31 cellular contexts compared by ENCODE assay signal in genomic region chr1:51241119-51241518, GRCh38. TPM values are rescaled to one million over a fixed set of nuclear protein-coding genes. Genes with fewer than 3 reads are reported as not detected.
DNase-seq lines count a peak whose midpoint lies in the region; ATAC-seq, FAIRE-seq and TF ChIP-seq lines count a peak whose summit lies in the region.
"Had no signal": no experiment of that assay in that cellular context is flagged by ENCODE, and none has a peak within 500 bp of the region (broad histone marks: within the 10 kb centered on the region; RNA-seq: fewer than 3 reads in every experiment).

No MANE protein-coding gene starts in this region.

- no peaks in the 10 kb centered on the region for H3K9me3 Mint-ChIP-seq in activated T-helper 17 cell treated with anti-CD3 and anti-CD28 coated beads, Interleukin-2, amount 50 U/mL, for 72 hours
- no peaks in the 10 kb centered on the region for H3K9me3 Mint-ChIP-seq in naive thymus-derived CD8-positive, alpha-beta T cell
- H3K9me3 Mint-ChIP-seq in CD8-positive, alpha-beta T cell, result no peaks in the 10 kb centered on the region
- H3K9me3 Mint-ChIP-seq: activated CD8-positive, alpha-beta T cell treated with anti-CD3 and anti-CD28 coated beads for 36 hours; H9; natural killer cell treated with Interleukin-12 subunit alpha and Interleukin-12 subunit beta and Interleukin-15 and Interleukin-18, amount 100 ng/mL, for 72 hours; T-helper 1 cell treated with Interleukin-12 subunit alpha and Interleukin-12 subunit beta and Interleukin-4 antibody, amounts not matched to agents 30 μg/mL and 1 μg/mL, for 36 hours had no signal

- peaks cover 18% of the 10 kb centered on the region for H3K36me3 Mint-ChIP-seq in activated T-helper 17 cell treated with anti-CD3 and anti-CD28 coated beads, Interleukin-2, amount 50 U/mL, for 72 hours (ENCODE audit: low read depth)
- H3K36me3 Mint-ChIP-seq in naive thymus-derived CD8-positive, alpha-beta T cell, result peaks cover 0 to 23% (median 2%) of the 10 kb centered on the region in 3 donors
- H3K36me3 Mint-ChIP-seq in CD8-positive, alpha-beta T cell, result peaks cover 17% of the 10 kb centered on the region
- H3K36me3 Mint-ChIP-seq: natural killer cell treated with Interleukin-12 subunit alpha and Interleukin-12 subunit beta and Interleukin-15 and Interleukin-18, amount 100 ng/mL, for 72 hours had no signal

- H3K9ac ChIP-seq in HepG2 (ENCODE audit: insufficient read depth, low read depth, low read length), result no peak overlapping the region
- H3K9ac ChIP-seq: SK-N-SH had no signal

- H2AFZ ChIP-seq in HepG2 (ENCODE audit: low read length), result no peak overlapping the region
- H2AFZ ChIP-seq: PC-9 had no signal

- POLR2A ChIA-PET in HepG2 (lab: Yijun Ruan, JAX), result no interaction called here
- POLR2A ChIA-PET in naive thymus-derived CD8-positive, alpha-beta T cell (lab: Charles Lee), result no interaction called here
- POLR2A ChIA-PET in CD8-positive, alpha-beta T cell (lab: Charles Lee), result no interaction called here

- FAIRE-seq in HepG2 (lab: Jason Lieb, UNC), result no peak
- FAIRE-seq: urothelium cell line had no signal

- H4K20me1 ChIP-seq in HepG2 (ENCODE audit: insufficient read depth, low read length), result peaks cover 37% of the 10 kb centered on the region

- no peak for TF ChIP-seq EP300 in HepG2 (IDR thresholded peaks at IDR 0.05; ENCODE audit: low read depth in 2 of 2, low read length in 2 of 2)
- TF ChIP-seq EP300 in HepG2 (CRISPR knock-in tag; IDR thresholded peaks at IDR 0.05; ENCODE audit: borderline replicate concordance), result no peak

- intact Hi-C loops in HepG2 (cut with micrococcal nuclease; ENCODE audit: unreplicated experiment), result no loop called here
- intact Hi-C loops in right lobe of liver (cut with DNase I), result no loop called here
- intact Hi-C loops in adrenal gland (cut with DNase I), result no loop called here
- intact Hi-C loops in CD8-positive, alpha-beta T cell (cut with DNase I, micrococcal nuclease), result loop anchor here in 1 of 2 experiments (10.0 kb wide), 1 partner anchor 494 kb away; no protein-coding TSS in a partner anchor

- H3K27ac Mint-ChIP-seq in activated T-helper 17 cell treated with anti-CD3 and anti-CD28 coated beads, Interleukin-2, amount 50 U/mL, for 72 hours, result no peak overlapping the region
- peak overlapping the region in 8 of 10 donors; percentile 18 to 69 (median 42) for H3K27ac Mint-ChIP-seq in naive thymus-derived CD8-positive, alpha-beta T cell
- H3K27ac Mint-ChIP-seq in CD8-positive, alpha-beta T cell, result no peak overlapping the region
- H3K27ac Mint-ChIP-seq: activated CD4-positive, alpha-beta T cell treated with anti-CD3 and anti-CD28 coated beads for 36 hours; activated CD8-positive, alpha-beta T cell treated with anti-CD3 and anti-CD28 coated beads for 36 hours; T-helper 1 cell treated with Interleukin-12 subunit alpha and Interleukin-12 subunit beta and Interleukin-4 antibody, amounts not matched to agents 30 μg/mL and 1 μg/mL, for 36 hours had no signal

- no peak overlapping the region for H3K27ac ChIP-seq in HepG2 (ENCODE audit: extremely low read length, insufficient read depth, low read length)
- no peak overlapping the region for H3K27ac ChIP-seq in right lobe of liver
- no peak overlapping the region for H3K27ac ChIP-seq in adrenal gland
- H3K27ac ChIP-seq in CD8-positive, alpha-beta T cell (ENCODE audit: low read depth, low read length), result no peak overlapping the region
- H3K27ac ChIP-seq: brain microvascular endothelial cell, HL-60, ovary, PC-9, skin epidermis had no signal

- H3K79me2 ChIP-seq in HepG2 (ENCODE audit: insufficient read depth, low read length), result peaks cover 92% of the 10 kb centered on the region

- H3K9me3 ChIP-seq in HepG2 (ENCODE audit: low read length) (no peaks in the 10 kb centered on the region), right lobe of liver (no peaks in the 10 kb centered on the region), adrenal gland (replicated peaks in 1 of 3) (no peaks in the 10 kb centered on the region)
- H3K9me3 ChIP-seq in CD8-positive, alpha-beta T cell (ENCODE audit: low read length), result no peaks in the 10 kb centered on the region
- H3K9me3 ChIP-seq: BE2C, ovary, SK-N-SH had no signal

- DNase-seq in HepG2 (ENCODE audit: low spot score) (no peak), right lobe of liver (no peak), adrenal gland (no peak), COR-L47 (lab: John Stamatoyannopoulos, UW) (no peak)
- no peak for DNase-seq in naive thymus-derived CD8-positive, alpha-beta T cell
- no peak for DNase-seq in CD8-positive, alpha-beta T cell
- DNase-seq: ACHN; activated CD4-positive, alpha-beta T cell treated with anti-CD3 and anti-CD28 coated beads for 36 hours; activated CD8-positive, alpha-beta T cell treated with anti-CD3 and anti-CD28 coated beads for 36 hours; activated gamma-delta T cell treated with Interleukin-2 at 50 U/mL for 16 hours; BE2C; brain microvascular endothelial cell; foreskin melanocyte; GDM1; H9; midbrain; NCI-H1417; NCI-H2081 treated with DMSO at 0.1 percent for 48 hours; NCI-H226; NCI-H526 treated with DMSO at 0.1 percent for 48 hours; ovary; PC-9; retina; SK-N-SH; stimulated activated naive CD4-positive, alpha-beta T cell had no signal

- BruUV-seq in HepG2 (replicated peaks; lab: Mats Ljungman, UMichigan), result no TSS peak

- no peak for TF ChIP-seq POLR2A in HepG2 (IDR thresholded peaks at IDR 0.05; ENCODE audit: insufficient read depth in 1 of 2, low read depth in 2 of 2, low read length in 2 of 2)
- TF ChIP-seq POLR2A in right lobe of liver (IDR thresholded peaks at IDR 0.05), result no peak
- TF ChIP-seq POLR2A in adrenal gland (IDR thresholded peaks at IDR 0.05), result no peak

- ATAC-seq in HepG2 (no peak), right lobe of liver (no peak)
- ATAC-seq in activated T-helper 17 cell treated with anti-CD3 and anti-CD28 coated beads, Interleukin-2, amount 50 U/mL, for 72 hours (replicated peaks), result no peak
- ATAC-seq in naive thymus-derived CD8-positive, alpha-beta T cell, result no peak
- no peak for ATAC-seq in CD8-positive, alpha-beta T cell
- ATAC-seq: activated CD4-positive, alpha-beta T cell treated with anti-CD3 and anti-CD28 coated beads for 36 hours; activated CD8-positive, alpha-beta T cell treated with anti-CD3 and anti-CD28 coated beads for 36 hours; natural killer cell treated with Interleukin-12 subunit alpha and Interleukin-12 subunit beta and Interleukin-15 and Interleukin-18, amount 100 ng/mL, for 72 hours had no signal

- CTCF ChIA-PET in HepG2 (lab: Yijun Ruan, JAX; ENCODE audit: low intra/inter-chr PET ratio, low total read pairs), result no interaction called here
- CTCF ChIA-PET in CD8-positive, alpha-beta T cell (lab: Charles Lee), result no interaction called here

- H3K36me3 ChIP-seq in HepG2 (replicated peaks in 1 of 2; ENCODE audit: control insufficient read depth in 1 of 2, insufficient read depth in 2 of 2, low read length in 2 of 2), result peaks cover 0 to 3% of the 10 kb centered on the region in 2 experiments; a peak in 1 of 5 replicates
- H3K36me3 ChIP-seq in right lobe of liver, result no peaks in the 10 kb centered on the region
- no peaks in the 10 kb centered on the region for H3K36me3 ChIP-seq in adrenal gland (replicated peaks in 1 of 2)
- H3K36me3 ChIP-seq in CD8-positive, alpha-beta T cell (ENCODE audit: insufficient read depth, low read length), result no peaks in the 10 kb centered on the region
- H3K36me3 ChIP-seq: BE2C, ovary had no signal

- peaks cover 0 to 3% of the 10 kb centered on the region in 2 experiments; a peak in 1 of 5 replicates for H3K27me3 ChIP-seq in HepG2 (ENCODE audit: control insufficient read depth in 1 of 2, insufficient read depth in 2 of 2, low read length in 2 of 2)
- H3K27me3 ChIP-seq in right lobe of liver, result no peaks in the 10 kb centered on the region
- H3K27me3 ChIP-seq in adrenal gland, result no peaks in the 10 kb centered on the region
- no peaks in the 10 kb centered on the region for H3K27me3 ChIP-seq in CD8-positive, alpha-beta T cell (ENCODE audit: insufficient read depth, low read length)
- H3K27me3 ChIP-seq: BE2C, brain microvascular endothelial cell, ovary had no signal

- H3K4me1 ChIP-seq in HepG2 (ENCODE audit: insufficient read depth, low read length) (peaks cover 42% of the 10 kb centered on the region), right lobe of liver (peaks cover 0 to 37% (median 11%) of the 10 kb centered on the region in 4 donors), adrenal gland (replicated peaks in 1 of 2) (peaks cover 7 to 59% of the 10 kb centered on the region in 2 donors)
- peaks cover 43% of the 10 kb centered on the region for H3K4me1 ChIP-seq in CD8-positive, alpha-beta T cell (ENCODE audit: insufficient read depth, low read length)
- H3K4me1 ChIP-seq: BE2C had no signal

- H3K4me2 ChIP-seq in HepG2 (ENCODE audit: low read depth, low read length), result no peak overlapping the region; the same call in 1 of the 2 replicates
- H3K4me2 ChIP-seq: SK-N-SH had no signal

- H3K4me3 ChIP-seq in HepG2 (replicated peaks in 1 of 3; ENCODE audit: insufficient read depth in 1 of 3, low read depth in 2 of 3, low read length in 3 of 3) (no peak overlapping the region), right lobe of liver (no peak overlapping the region), adrenal gland (no peak overlapping the region)
- no peak overlapping the region for H3K4me3 ChIP-seq in CD8-positive, alpha-beta T cell (ENCODE audit: low read depth, low read length)
- H3K4me3 ChIP-seq: ovary, PC-9, skin epidermis had no signal

- 73% methylated on average over 1 of the region's 1 CpG for whole genome bisulfite sequencing in HepG2 (ENCODE audit: low lambda C conversion rate)
- 50% methylated on average over 1 of the region's 1 CpG for WGBS in right lobe of liver (ENCODE audit: insufficient coverage, low coverage, low lambda C conversion rate, missing lambda C conversion rate)
- 34 to 47% (median 37%) methylated on average over 1 of the region's 1 CpG for WGBS in adrenal gland, 4 donors

- TF ChIP-seq CTCF in HepG2 (CRISPR knock-in tag; IDR thresholded peaks at IDR 0.05), result no peak
- no peak for TF ChIP-seq CTCF in right lobe of liver (IDR thresholded peaks at IDR 0.05)
- TF ChIP-seq CTCF in adrenal gland (IDR thresholded peaks at IDR 0.05), result no peak
- TF ChIP-seq CTCF in CD8-positive, alpha-beta T cell (IDR thresholded peaks at IDR 0.05), result no peak

- H3K4me1 Mint-ChIP-seq in activated T-helper 17 cell treated with anti-CD3 and anti-CD28 coated beads, Interleukin-2, amount 50 U/mL, for 72 hours, result peaks cover 26% of the 10 kb centered on the region
- peaks cover 25 to 63% (median 58%) of the 10 kb centered on the region in 4 donors for H3K4me1 Mint-ChIP-seq in naive thymus-derived CD8-positive, alpha-beta T cell
- peaks cover 52% of the 10 kb centered on the region for H3K4me1 Mint-ChIP-seq in CD8-positive, alpha-beta T cell (ENCODE audit: low read depth)

- peak overlapping the region; percentile 38 for H3K4me3 Mint-ChIP-seq in activated T-helper 17 cell treated with anti-CD3 and anti-CD28 coated beads, Interleukin-2, amount 50 U/mL, for 72 hours
- H3K4me3 Mint-ChIP-seq in naive thymus-derived CD8-positive, alpha-beta T cell, result peak overlapping the region in 8 of 10 donors; percentile 3 to 57 (median 28)
- no peak overlapping the region for H3K4me3 Mint-ChIP-seq in CD8-positive, alpha-beta T cell
- H3K4me3 Mint-ChIP-seq: activated CD4-positive, alpha-beta T cell treated with anti-CD3 and anti-CD28 coated beads for 36 hours; activated CD8-positive, alpha-beta T cell treated with anti-CD3 and anti-CD28 coated beads for 36 hours; H9; natural killer cell treated with Interleukin-12 subunit alpha and Interleukin-12 subunit beta and Interleukin-15 and Interleukin-18, amount 100 ng/mL, for 72 hours; T-helper 1 cell treated with Interleukin-12 subunit alpha and Interleukin-12 subunit beta and Interleukin-4 antibody, amounts not matched to agents 30 μg/mL and 1 μg/mL, for 36 hours had no signal

- TF ChIP-seq RAD21 in HepG2 (CRISPR knock-in tag; IDR thresholded peaks at IDR 0.05), result no peak

- H3K27me3 Mint-ChIP-seq in activated T-helper 17 cell treated with anti-CD3 and anti-CD28 coated beads, Interleukin-2, amount 50 U/mL, for 72 hours, result no peaks in the 10 kb centered on the region
- H3K27me3 Mint-ChIP-seq in naive thymus-derived CD8-positive, alpha-beta T cell, result no peaks in the 10 kb centered on the region
- no peaks in the 10 kb centered on the region for H3K27me3 Mint-ChIP-seq in CD8-positive, alpha-beta T cell (ENCODE audit: low read depth)
- H3K27me3 Mint-ChIP-seq: activated CD4-positive, alpha-beta T cell treated with anti-CD3 and anti-CD28 coated beads for 36 hours; activated CD8-positive, alpha-beta T cell treated with anti-CD3 and anti-CD28 coated beads for 36 hours; natural killer cell treated with Interleukin-12 subunit alpha and Interleukin-12 subunit beta and Interleukin-15 and Interleukin-18, amount 100 ng/mL, for 72 hours had no signal

- in situ Hi-C loops in HepG2 (cut with HindIII; ENCODE audit: extremely low pct_ligation_motif_present, low pct_unique_long_range_greater_than_20kb), result no loop called here

RNA-seq across cellular contexts. Expression of gene RNF11, which starts 5.0 kb away (rescaled TPM):
- 41.2 and 49.0 TPM in 2 replicates for total RNA-seq in HepG2 (2016; rRNA removed; fragmentation: Illumina TruSeq; extraction: Trizol)
- 40.4 and 41.7 TPM in 2 replicates for total RNA-seq in HepG2 (2016; cell fraction: cytosol; rRNA removed; fragmentation: Illumina TruSeq; extraction: Trizol; ENCODE audit: low read depth)
- 44.1 and 44.9 TPM in 2 replicates for total RNA-seq in HepG2 (2016; cell fraction: insoluble cytoplasmic fraction; rRNA removed; fragmentation: Illumina TruSeq; extraction: Trizol)
- 108 and 109 TPM in 2 replicates for total RNA-seq in HepG2 (2016; cell fraction: membrane; rRNA removed; fragmentation: Illumina TruSeq; extraction: Trizol)
- total RNA-seq in HepG2 (2016; cell fraction: nucleus; rRNA removed; fragmentation: Illumina TruSeq; extraction: Trizol), result 14.6 and 15.0 TPM in 2 replicates
- polyA plus RNA-seq in HepG2 (2011; rRNA removed), result 41.1 and 48.8 TPM in 2 replicates
- polyA plus RNA-seq in HepG2 (2011; cell fraction: cytosol; rRNA removed), result 22.4 and 47.6 TPM in 2 replicates
- 9.7 and 20.8 TPM in 2 replicates for polyA plus RNA-seq in HepG2 (2011; cell fraction: nucleus; rRNA removed)
- polyA plus RNA-seq in HepG2 (2012), result 50.9 and 62.3 TPM in 2 replicates
- 51.9 and 57.1 TPM in 2 replicates for polyA plus RNA-seq in HepG2 (2016; cell fraction: cytosol; fragmentation: Illumina TruSeq; extraction: Trizol; ENCODE audit: low read depth)
- polyA plus RNA-seq in HepG2 (2016; cell fraction: insoluble cytoplasmic fraction; fragmentation: Illumina TruSeq; extraction: Trizol; ENCODE audit: low read depth), result 45.2 and 55.5 TPM in 2 replicates
- polyA plus RNA-seq in HepG2 (2016; cell fraction: membrane; fragmentation: Illumina TruSeq; extraction: Trizol; ENCODE audit: low read depth), result 101 and 102 TPM in 2 replicates
- polyA plus RNA-seq in HepG2 (2016; cell fraction: nucleus; fragmentation: Illumina TruSeq; extraction: Trizol; ENCODE audit: insufficient read depth, low read depth), result 23.0 and 30.8 TPM in 2 replicates
- 56.8 and 62.3 TPM in 2 replicates for polyA minus RNA-seq in HepG2 (2011; rRNA and poly(A)+ RNA removed; ENCODE audit: low replicate concordance)
- polyA minus RNA-seq in HepG2 (2011; cell fraction: cytosol; rRNA and poly(A)+ RNA removed), result 36.2 and 53.5 TPM in 2 replicates
- 20.1 and 41.4 TPM in 2 replicates for polyA minus RNA-seq in HepG2 (2011; cell fraction: nucleus; rRNA and poly(A)+ RNA removed)
- total RNA-seq in right lobe of liver, result 10 to 100 TPM; 35.1 to 60.1 (median 50.0) TPM
- 10 to 100 TPM; 23.6 to 30.3 TPM for total RNA-seq in activated T-helper 17 cell treated with anti-CD3 and anti-CD28 coated beads, Interleukin-2, amount 50 U/mL, for 72 hours
- total RNA-seq in naive thymus-derived CD8-positive, alpha-beta T cell, result 10 to 100 TPM; 32.2 to 36.6 TPM
- polyA plus RNA-seq in naive thymus-derived CD8-positive, alpha-beta T cell, result 10 to 100 TPM; 19.8 to 31.8 (median 27.2) TPM
- 100 to 1,000 TPM in 6 of 8 donors, 10 to 100 TPM in 2; 70.3 to 140 (median 121) TPM for total RNA-seq in adrenal gland
- polyA plus RNA-seq in adrenal gland, result 100 to 1,000 TPM in 1 of 3 donors, 10 to 100 TPM in 2; 32.6 to 142 (median 49.0) TPM
- 100 to 1,000 TPM in 1 of 2 experiments, 10 to 100 TPM in 1; 95.9 to 103 TPM for total RNA-seq in CD8-positive, alpha-beta T cell

Comparison
In these comparisons a context has a peak if more than half of its experiments do, and no peak if none do; other contexts are left out.
1. H3K27ac Mint-ChIP-seq: peak in naive thymus-derived CD8-positive, alpha-beta T cell (8 of 10); none in activated T-helper 17 cell treated with anti-CD3 and anti-CD28 coated beads, Interleukin-2, amount 50 U/mL, for 72 hours (single experiment) and CD8-positive, alpha-beta T cell (single experiment).